16 cellular contexts compared by ENCODE assay signal in the genomic region with DNA sequence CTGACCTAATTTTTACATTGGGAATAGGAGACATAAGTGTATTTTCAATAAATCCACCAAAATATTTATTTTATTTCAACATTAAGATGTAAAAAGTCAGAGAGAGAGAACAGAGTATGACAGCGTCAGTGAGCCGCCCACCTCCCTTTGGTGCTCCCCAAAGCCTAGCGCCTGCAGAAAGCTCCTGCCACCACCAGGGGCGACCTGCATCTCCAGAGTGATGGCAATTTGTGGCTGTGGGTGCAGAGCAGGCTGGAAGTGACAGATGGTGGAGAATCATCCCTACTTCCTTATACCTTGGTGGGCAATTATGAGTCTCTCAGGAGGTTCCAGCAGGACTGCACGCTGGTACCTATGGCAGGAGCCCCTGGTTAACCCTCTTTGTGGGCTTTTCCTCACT.
A peak's percentile ranks its signal among the peaks of the same experiment; 100 is the strongest.
DNase-seq lines count a peak whose midpoint lies in the region; ATAC-seq and TF ChIP-seq lines count a peak whose summit lies in the region.
"Had no signal": no experiment of that assay in that cellular context is flagged by ENCODE, and none has a peak within 500 bp of the region (broad histone marks: within the 10 kb centered on the region; RNA-seq: fewer than 3 reads in every experiment).

No MANE protein-coding gene starts in this region.

- no peaks in the 10 kb centered on the region for H3F3A ChIP-seq in MM.1S (ENCODE audit: insufficient read depth, low read length)

- H3K9me3 ChIP-seq in BE2C, result no peaks in the 10 kb centered on the region
- no peaks in the 10 kb centered on the region for H3K9me3 ChIP-seq in MM.1S (replicated peaks; ENCODE audit: insufficient read depth, low read length)
- no peaks in the 10 kb centered on the region for H3K9me3 ChIP-seq in WERI-Rb-1 (ENCODE audit: severe bottlenecking)
- H3K9me3 ChIP-seq: pancreas had no signal

- no peak for ATAC-seq in GM21619 (IDR thresholded peaks at IDR 0.05; ENCODE audit: unreplicated experiment)
- ATAC-seq in GM18520 (IDR thresholded peaks at IDR 0.05; ENCODE audit: unreplicated experiment), result no peak
- ATAC-seq: activated T-cell treated with anti-CD3 and anti-CD28 coated beads, Interleukin-2, amount 50 U/mL, for 4 hours; pancreas; Right ventricle myocardium inferior; stimulated activated naive CD8-positive, alpha-beta T cell treated with anti-CD3 and anti-CD28 coated beads, Interleukin-15, Interleukin-2, amounts not matched to agents 100 U/mL and 50 U/mL, for 24 hours had no signal

- H3K79me2 ChIP-seq in MM.1S (ENCODE audit: low read length), result no peaks in the 10 kb centered on the region

- no peaks in the 10 kb centered on the region for H4K20me1 ChIP-seq in MM.1S (ENCODE audit: insufficient read depth, low read length)

- no peaks in the 10 kb centered on the region for H3K9me2 ChIP-seq in MM.1S (replicated peaks; ENCODE audit: insufficient read depth, low read length)

- H3K36me3 ChIP-seq in BE2C, result no peaks in the 10 kb centered on the region
- H3K36me3 ChIP-seq in MM.1S (replicated peaks; ENCODE audit: insufficient read depth, low read length), result no peaks in the 10 kb centered on the region
- no peaks in the 10 kb centered on the region for H3K36me3 ChIP-seq in WERI-Rb-1
- H3K36me3 ChIP-seq: pancreas had no signal

- no peak overlapping the region for H2AFZ ChIP-seq in MM.1S (ENCODE audit: low read length)

- H3K4me3 ChIP-seq in BE2C (ENCODE audit: low read depth, low read length) (no peak overlapping the region), GM12864 (ENCODE audit: low read depth, low read length) (no peak overlapping the region), MM.1S (ENCODE audit: low read length) (no peak overlapping the region), WERI-Rb-1 (ENCODE audit: low read depth, low read length) (no peak overlapping the region)
- H3K4me3 ChIP-seq: pancreas had no signal

- H3K27ac ChIP-seq in MM.1S (ENCODE audit: low read length) (no peak overlapping the region), WERI-Rb-1 (no peak overlapping the region)
- H3K27ac ChIP-seq: pancreas had no signal

- TF ChIP-seq CTCF in BE2C (IDR thresholded peaks at IDR 0.05; ENCODE audit: low read depth, low read length) (peak; percentile 27; the same call in 1 of the 2 replicates), GM12864 (IDR thresholded peaks at IDR 0.05; ENCODE audit: low read depth, low read length, missing control alignments) (peak; percentile 38), MM.1S (IDR thresholded peaks at IDR 0.05; ENCODE audit: low read length) (peak; percentile 9; the same call in 1 of the 2 replicates), WERI-Rb-1 (IDR thresholded peaks at IDR 0.05; ENCODE audit: low read depth, low read length) (peak; percentile 68)

- H3K4me1 ChIP-seq in BE2C (no peaks in the 10 kb centered on the region), MM.1S (ENCODE audit: low read length) (no peaks in the 10 kb centered on the region)
- H3K4me1 ChIP-seq: pancreas had no signal

- H3K27me3 ChIP-seq in BE2C (no peaks in the 10 kb centered on the region), MM.1S (replicated peaks; ENCODE audit: insufficient read depth, low read length) (no peaks in the 10 kb centered on the region), WERI-Rb-1 (ENCODE audit: insufficient read depth, low read depth, severe bottlenecking) (no peaks in the 10 kb centered on the region)
- H3K27me3 ChIP-seq: pancreas had no signal

- no peak for DNase-seq in BE2C
- no peak for DNase-seq in GM12864 (ENCODE audit: low read depth)
- DNase-seq in MM.1S, result no peak
- peak; percentile 70 for DNase-seq in WERI-Rb-1
- no peak for DNase-seq in LoVo (ENCODE audit: low spot score)
- no peak for DNase-seq in HCEC 1CT
- DNase-seq: activated CD4-positive, alpha-beta T cell treated with anti-CD3 and anti-CD28 coated beads, Interleukin-2, amount 10 ng/mL, durations not matched to agents 7 days and 5 days; activated T-cell treated with anti-CD3 and anti-CD28 coated beads, Interleukin-2, amount 50 U/mL, for 4 hours; DMS79 treated with DMSO at 0.1 percent for 48 hours; NCI-H1105 treated with DMSO at 0.1 percent for 48 hours; NCI-H446 treated with DMSO at 0.1 percent for 48 hours; pancreas; stimulated activated naive CD8-positive, alpha-beta T cell treated with anti-CD3 and anti-CD28 coated beads, Interleukin-15, Interleukin-2, amounts not matched to agents 100 U/mL and 50 U/mL, for 24 hours had no signal

- no peak overlapping the region for H3K9ac ChIP-seq in MM.1S (ENCODE audit: low read length)

- no peak overlapping the region for H3K4me2 ChIP-seq in MM.1S (ENCODE audit: low read depth, low read length)

Comparison
In these comparisons a context has a peak if more than half of its experiments do, and no peak if none do; other contexts are left out.
1. CTCF ChIP-seq: peak in every context shown above with its lines; median percentile 68 in WERI-Rb-1; 38 in GM12864; 27 in BE2C; 9 in MM.1S.